8 cellular contexts compared by ENCODE assay signal in genomic region chr12:57111046-57111698, GRCh38. TPM values are rescaled to one million over a fixed set of nuclear protein-coding genes. Genes with fewer than 3 reads are reported as not detected.
DNase-seq lines count a peak whose midpoint lies in the region; ATAC-seq, FAIRE-seq and TF ChIP-seq lines count a peak whose summit lies in the region.

Gene STAT6, minus strand, starts transcription at chr12:57111362. Its CDS starts 3,084 bp downstream, at chr12:57108278.

- H3K36me3 ChIP-seq in Loucy (ENCODE audit: insufficient read depth, low read length) (no peaks in the 10 kb centered on the region; the same call in 1 of the 2 replicates), bronchial epithelial cell (ENCODE audit: control insufficient read depth, insufficient read depth, low read length) (peaks cover 20% of the 10 kb centered on the region)

- peak within 1 kb of the TSS; percentile 85 for H3K4me2 ChIP-seq in Loucy (ENCODE audit: low read depth, low read length, poor library complexity, severe bottlenecking)

- H3K27me3 ChIP-seq in Loucy (ENCODE audit: insufficient read depth, low read length, poor library complexity, severe bottlenecking) (no peaks in the 10 kb centered on the region), bronchial epithelial cell (ENCODE audit: control insufficient read depth, insufficient read depth, low read length) (no peaks in the 10 kb centered on the region)

- no peaks in the 10 kb centered on the region for H3K9me2 ChIP-seq in Loucy (replicated peaks; ENCODE audit: low read depth, low read length)

- DNase-seq in EH (ENCODE audit: low read depth) (peak; percentile 91), bronchial epithelial cell (ENCODE audit: low read depth) (peak; percentile 76), kidney tubule cell (ENCODE audit: low spot score) (peak; percentile 90), SHP77 (lab: John Stamatoyannopoulos, UW) (no peak)
- DNase-seq in stimulated activated CD4-positive, alpha-beta T cell treated with anti-CD3 and anti-CD28 coated beads, Interleukin-1b, Interleukin-23, amount 100 ng/mL, for 48 hours = peak; percentile 82

- peaks cover 17% of the 10 kb centered on the region for H3K4me1 ChIP-seq in Loucy (ENCODE audit: insufficient read depth, low read length, poor library complexity, severe bottlenecking)

- H3K79me2 ChIP-seq in Loucy (ENCODE audit: insufficient read depth, low read length) = peaks cover 25% of the 10 kb centered on the region; the same call in 1 of the 2 replicates

- no peak for TF ChIP-seq CTCF in Loucy (conservative IDR thresholded peaks at IDR 0.05; ENCODE audit: low read length)
- TF ChIP-seq CTCF in WI38 (IDR thresholded peaks at IDR 0.05; ENCODE audit: low read depth, low read length) = no peak
- no peak for TF ChIP-seq CTCF in bronchial epithelial cell (IDR thresholded peaks at IDR 0.05; ENCODE audit: insufficient read depth, low read length, severe bottlenecking)

- ATAC-seq in GM21786 (IDR thresholded peaks at IDR 0.05; ENCODE audit: unreplicated experiment) = peak; percentile 57

- peak within 1 kb of the TSS; percentile 81 for H3K9ac ChIP-seq in Loucy (ENCODE audit: low read depth, low read length, poor library complexity, severe bottlenecking)

- H2AFZ ChIP-seq in Loucy (ENCODE audit: low read length) = peak within 1 kb of the TSS; percentile 67

- H4K20me1 ChIP-seq in Loucy (ENCODE audit: insufficient read depth, low read length, poor library complexity, severe bottlenecking) = no peaks in the 10 kb centered on the region

- H3K4me3 ChIP-seq in Loucy (ENCODE audit: low read length, poor library complexity, severe bottlenecking) = peak within 1 kb of the TSS; percentile 87
- peak within 1 kb of the TSS; percentile 81 for H3K4me3 ChIP-seq in WI38 (ENCODE audit: low read depth, low read length)
- peak within 1 kb of the TSS; percentile 76 for H3K4me3 ChIP-seq in bronchial epithelial cell (ENCODE audit: low read depth, low read length)

- FAIRE-seq in bronchial epithelial cell (lab: Jason Lieb, UNC) = no peak

- H3F3A ChIP-seq in Loucy (ENCODE audit: low read depth) = no peaks in the 10 kb centered on the region

- no peaks in the 10 kb centered on the region for H3K9me3 ChIP-seq in Loucy (ENCODE audit: insufficient read depth, low read depth, low read length)

RNA-seq across cellular contexts. Expression of gene STAT6, which starts in this region (rescaled TPM):
- total RNA-seq in bronchial epithelial cell = 30.8 and 77.7 TPM in 2 replicates

Comparison
In these comparisons a context has a peak if more than half of its experiments do, and no peak if none do; other contexts are left out.
1. DNase-seq: peak in EH (single experiment), bronchial epithelial cell (single experiment), kidney tubule cell (single experiment) and stimulated activated CD4-positive, alpha-beta T cell treated with anti-CD3 and anti-CD28 coated beads, Interleukin-1b, Interleukin-23, amount 100 ng/mL, for 48 hours (single experiment); none in SHP77 (0 of 2).
2. Peak in every context shown above with its lines, with median percentiles within 50 percentile points of each other: H3K4me3 ChIP-seq.